ENCODE assay signal across 8 cellular contexts in the genomic region with DNA sequence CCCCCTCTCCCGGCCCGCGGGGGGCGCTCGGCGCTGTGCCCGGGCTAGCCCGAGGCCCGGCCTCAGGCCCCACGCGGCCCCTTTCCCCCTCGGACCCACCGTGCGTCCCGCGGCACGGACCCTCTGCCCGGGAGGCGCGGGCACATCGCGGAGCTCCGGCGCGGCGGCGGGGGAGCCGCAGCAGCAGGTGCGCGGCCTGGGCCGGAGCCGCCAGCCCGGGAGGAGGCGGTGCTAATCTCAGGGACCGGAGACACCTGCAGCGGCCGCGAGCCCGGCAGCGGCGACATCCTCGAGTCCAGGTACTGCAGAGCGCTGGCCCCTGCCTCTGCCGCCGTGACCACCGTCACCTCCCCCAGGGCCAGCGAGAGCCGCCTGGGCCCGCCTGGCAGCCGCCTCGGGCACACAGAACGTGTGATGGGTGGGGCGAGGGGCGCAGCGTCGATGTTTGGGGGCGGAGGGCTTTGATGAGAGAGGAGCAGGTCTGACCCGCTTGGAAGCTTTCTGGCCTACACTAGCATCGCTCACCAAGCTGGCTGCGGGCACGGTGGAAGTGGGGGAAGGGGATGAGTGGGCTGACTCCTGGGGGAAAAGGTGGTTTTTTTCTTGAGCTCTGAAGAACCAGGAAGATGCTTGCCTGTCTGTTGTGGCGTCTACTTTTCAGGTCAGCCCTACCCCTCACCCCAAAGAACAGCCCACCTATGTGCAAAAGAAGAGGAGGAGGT. TPM values are rescaled to one million over a fixed set of nuclear protein-coding genes. Genes with fewer than 3 reads are reported as not detected.
A peak's percentile ranks its signal among the peaks of the same experiment; 100 is the strongest.
DNase-seq lines count a peak whose midpoint lies in the region; ATAC-seq, FAIRE-seq and TF ChIP-seq lines count a peak whose summit lies in the region.

No MANE protein-coding gene starts in this region.

- H3K79me2 ChIP-seq in ACC112 (ENCODE audit: control insufficient read depth, insufficient read depth, low read length, unreplicated experiment) (no peaks in the 10 kb centered on the region), PC-3 (ENCODE audit: low read length) (no peaks in the 10 kb centered on the region), keratinocyte (ENCODE audit: control insufficient read depth, insufficient read depth, low read length) (no peaks in the 10 kb centered on the region)

- H3K27me3 ChIP-seq in ACC112 (ENCODE audit: insufficient read depth, low read length), result peaks cover 50% of the 10 kb centered on the region
- H3K27me3 ChIP-seq in PC-3 (ENCODE audit: low read length), result peaks cover 9% of the 10 kb centered on the region
- no peaks in the 10 kb centered on the region for H3K27me3 ChIP-seq in body of pancreas
- peaks cover 23% of the 10 kb centered on the region for H3K27me3 ChIP-seq in keratinocyte (ENCODE audit: control insufficient read depth, extremely low read depth, insufficient read depth, low read length)

- ATAC-seq in GM18511 (IDR thresholded peaks at IDR 0.05; ENCODE audit: unreplicated experiment) (peak; percentile 49), HG02981 (IDR thresholded peaks at IDR 0.05; ENCODE audit: unreplicated experiment) (peak; percentile 41), PC-3 (peak; percentile 75), body of pancreas (peak; percentile 69)

- H3K27ac ChIP-seq in ACC112 (ENCODE audit: low read depth, low read length) (no peak overlapping the region), PC-3 (ENCODE audit: low read length) (no peak overlapping the region), body of pancreas (peak overlapping the region in 3 of 4 donors; percentile 57 to 78 (median 66)), keratinocyte (ENCODE audit: control insufficient read depth, insufficient read depth, low read length) (no peak overlapping the region)

- H3K9ac ChIP-seq in PC-3 (ENCODE audit: low read length) (no peak overlapping the region; the same call in 1 of the 2 replicates), keratinocyte (ENCODE audit: control insufficient read depth, extremely low read depth, insufficient read depth, low read length) (no peak overlapping the region)

- no peaks in the 10 kb centered on the region for H3F3A ChIP-seq in PC-3 (ENCODE audit: low read length, unreplicated experiment)

- intact Hi-C loops in PC-3 (cut with micrococcal nuclease), result loop anchor here (5.0 kb wide), 1 partner anchor 119 kb away; no protein-coding TSS in a partner anchor
- intact Hi-C loops in body of pancreas (cut with DNase I), result no loop called here

- TF ChIP-seq CTCF in PC-3 (conservative IDR thresholded peaks at IDR 0.05; ENCODE audit: low read depth, low read length), result peak; percentile 37; the same call in 1 of the 2 replicates
- no peak for TF ChIP-seq CTCF in body of pancreas (IDR thresholded peaks at IDR 0.05)
- no peak for TF ChIP-seq CTCF in keratinocyte (optimal IDR thresholded peaks at IDR 0.05 in 1 of 3, IDR thresholded peaks at IDR 0.05 in 1 of 3, conservative IDR thresholded peaks at IDR 0.05 in 1 of 3; ENCODE audit: extremely low read depth in 1 of 3, insufficient read depth in 2 of 3, low read length in 3 of 3)

- CTCF ChIA-PET in PC-3 (lab: Charles Lee), result no interaction called here

- H3K4me1 ChIP-seq in ACC112 (ENCODE audit: control insufficient read depth, insufficient read depth, low read length, unreplicated experiment) (no peaks in the 10 kb centered on the region), PC-3 (ENCODE audit: insufficient read depth, low read length) (peaks cover 11% of the 10 kb centered on the region), body of pancreas (peaks cover 16% of the 10 kb centered on the region), keratinocyte (ENCODE audit: control insufficient read depth, extremely low read depth, insufficient read depth, low read length) (no peaks in the 10 kb centered on the region)

- H3K36me3 ChIP-seq in ACC112 (ENCODE audit: insufficient read depth, low read length) (no peaks in the 10 kb centered on the region), PC-3 (ENCODE audit: low read depth, low read length) (no peaks in the 10 kb centered on the region), body of pancreas (replicated peaks in 1 of 2; ENCODE audit: insufficient read depth in 1 of 2, low read depth in 2 of 2) (no peaks in the 10 kb centered on the region), keratinocyte (ENCODE audit: control insufficient read depth in 2 of 2, extremely low read depth in 1 of 2, insufficient read depth in 2 of 2, low read length in 2 of 2) (no peaks in the 10 kb centered on the region)

- BruUV-seq in PC-3 (replicated peaks; lab: Mats Ljungman, UMichigan), result no TSS peak

- peak; percentile 65 for DNase-seq in PC-3
- peak; percentile 44 to 62 (median 55) for DNase-seq in body of pancreas
- DNase-seq in keratinocyte (ENCODE audit: low read depth, low spot score), result no peak
- DNase-seq in stimulated activated CD8-positive, alpha-beta memory T cell treated with anti-CD3 and anti-CD28 coated beads, Interleukin-12 subunit alpha, Interleukin-12 subunit beta, amount 100 ng/mL, for 4 hours (ENCODE audit: low read depth), result peak; percentile 36
- no peak for DNase-seq in mucosa of gallbladder (ENCODE audit: low spot score)

- POLR2A ChIA-PET in PC-3 (lab: Charles Lee; ENCODE audit: unreplicated experiment), result no interaction called here

- no peak for FAIRE-seq in keratinocyte (lab: Jason Lieb, UNC)

- H4K20me1 ChIP-seq in PC-3 (ENCODE audit: low read length), result no peaks in the 10 kb centered on the region
- H4K20me1 ChIP-seq in keratinocyte (ENCODE audit: control insufficient read depth, extremely low read depth, insufficient read depth, low read length), result no peaks in the 10 kb centered on the region

- H3K9me3 ChIP-seq in PC-3 (ENCODE audit: low read length) (no peaks in the 10 kb centered on the region), body of pancreas (no peaks in the 10 kb centered on the region), keratinocyte (ENCODE audit: control insufficient read depth, low read depth, low read length) (no peaks in the 10 kb centered on the region)

- H3K9me1 ChIP-seq in keratinocyte (ENCODE audit: control insufficient read depth, extremely low read depth, insufficient read depth, low read length), result no peaks in the 10 kb centered on the region

- no peak for TF ChIP-seq POLR2A in body of pancreas (IDR thresholded peaks at IDR 0.05)

- dilution Hi-C loops in keratinocyte (cut with MboI; ENCODE audit: extremely low pct_ligation_motif_present, low sequenced_read_pairs), result no loop called here

- peak overlapping the region; percentile 88 for H3K4me2 ChIP-seq in PC-3 (ENCODE audit: low read length)
- H3K4me2 ChIP-seq in keratinocyte (ENCODE audit: control insufficient read depth, extremely low read depth, insufficient read depth, low read depth, low read length), result peak overlapping the region; percentile 52

- H3K4me3 ChIP-seq in ACC112 (ENCODE audit: low read depth, low read length), result peak overlapping the region; percentile 70
- peak overlapping the region; percentile 79 for H3K4me3 ChIP-seq in PC-3 (ENCODE audit: low read length)
- peak overlapping the region; percentile 15 to 54 for H3K4me3 ChIP-seq in body of pancreas
- peak overlapping the region; percentile 15 to 43 (median 38) for H3K4me3 ChIP-seq in keratinocyte (ENCODE audit: control insufficient read depth in 2 of 3, extremely low read depth in 1 of 3, insufficient read depth in 2 of 3, low read depth in 1 of 3, low read length in 3 of 3)

- no peaks in the 10 kb centered on the region for H3K9me2 ChIP-seq in PC-3 (replicated peaks; ENCODE audit: low read length)

- WGBS in body of pancreas, 2 donors, result 3 to 22% methylated on average over 7 to 61 of the region's 62 CpGs

- peak overlapping the region; percentile 95 for H2AFZ ChIP-seq in ACC112 (ENCODE audit: low read length, unreplicated experiment)
- H2AFZ ChIP-seq in PC-3 (ENCODE audit: low read length), result peak overlapping the region; percentile 93
- H2AFZ ChIP-seq in keratinocyte (ENCODE audit: control insufficient read depth, low read length), result no peak overlapping the region

RNA-seq across cellular contexts. Expression of gene CYFIP2, which starts 0.5 kb away (rescaled TPM):
- total RNA-seq in PC-3 (2014; rRNA removed) (30.4 and 36.0 TPM in 2 replicates), body of pancreas (10 to 100 TPM; 15.6 to 22.1 TPM), mucosa of gallbladder (76.4 TPM)
- polyA plus RNA-seq in keratinocyte, result 0.57 to 0.75 TPM (median 0.62 TPM) in 3 replicates
- 2.4 TPM for polyA plus RNA-seq in keratinocyte (2011; ENCODE audit: low read depth)
- 0.94 and 2.0 TPM in 2 replicates for polyA plus RNA-seq in keratinocyte (2011; cell fraction: cytosol; rRNA removed)
- 1.7 and 1.8 TPM in 2 replicates for polyA plus RNA-seq in keratinocyte (2011; cell fraction: nucleus; rRNA removed)
- 1.8 and 2.0 TPM in 2 replicates for polyA plus RNA-seq in keratinocyte (2012; ENCODE audit: low replicate concordance)
- polyA minus RNA-seq in keratinocyte, result 2.2 to 2.5 TPM (median 2.2 TPM) in 3 replicates
- polyA minus RNA-seq in keratinocyte (2011; cell fraction: cytosol; rRNA and poly(A)+ RNA removed), result 2.5 TPM
- 0.85 and 1.3 TPM in 2 replicates for polyA minus RNA-seq in keratinocyte (2011; cell fraction: nucleus; rRNA and poly(A)+ RNA removed)

Comparison
In these comparisons a context has a peak if more than half of its experiments do, and no peak if none do; other contexts are left out.
1. H3K27ac ChIP-seq: peak in body of pancreas (3 of 4); none in ACC112 (single experiment), PC-3 (single experiment) and keratinocyte (single experiment).
2. DNase-seq: peak in PC-3 (single experiment), body of pancreas (4 of 4) and stimulated activated CD8-positive, alpha-beta memory T cell treated with anti-CD3 and anti-CD28 coated beads, Interleukin-12 subunit alpha, Interleukin-12 subunit beta, amount 100 ng/mL, for 4 hours (single experiment); none in keratinocyte (single experiment) and mucosa of gallbladder (single experiment).
3. Peak in every context shown above with its lines, with median percentiles within 50 percentile points of each other: H3K4me3 ChIP-seq and ATAC-seq.